In genomic region chr3:156816091-156816793, GRCh38 we compare ENCODE assay signal across 8 cellular contexts. TPM values are rescaled to one million over a fixed set of nuclear protein-coding genes. Genes with fewer than 3 reads are reported as not detected.
DNase-seq lines count a peak whose midpoint lies in the region; ATAC-seq and TF ChIP-seq lines count a peak whose summit lies in the region.

No MANE protein-coding gene starts in this region.

- peak overlapping the region; percentile 97 for H3K27ac ChIP-seq in mammary epithelial cell (ENCODE audit: insufficient read depth, low read depth, low read length)

- peaks cover 57% of the 10 kb centered on the region for H3K4me1 ChIP-seq in mammary epithelial cell (ENCODE audit: insufficient read depth, low read length)

- dilution Hi-C loops in mammary epithelial cell (cut with HindIII; ENCODE audit: low sequenced_read_pairs): loop anchor here (5.0 kb wide), 4 partner anchors 34 to 306 kb away; no protein-coding TSS in a partner anchor

- DNase-seq in NCI-H510A (lab: John Stamatoyannopoulos, UW) (peak; percentile 27), NCI-H510A treated with DMSO at 0.1 percent for 48 hours (lab: John Stamatoyannopoulos, UW) (no peak), T-helper 9 cell (peak; percentile 5), mammary epithelial cell (no peak), left colon (peak; percentile 41 to 55), mesenteric fat pad (ENCODE audit: low spot score) (no peak)
- peak; percentile 2 for DNase-seq in stimulated activated CD8-positive, alpha-beta memory T cell treated with anti-CD3 and anti-CD28 coated beads, Interleukin-15, amount 100 ng/mL, for 24 hours (ENCODE audit: low read depth)

- H3K36me3 ChIP-seq in mammary epithelial cell (ENCODE audit: insufficient read depth, low read length): no peaks in the 10 kb centered on the region

- no TSS peak for BruUV-seq in mammary epithelial cell (replicated peaks; lab: Mats Ljungman, UMichigan)

- H4K20me1 ChIP-seq in mammary epithelial cell (ENCODE audit: insufficient read depth, low read length): no peaks in the 10 kb centered on the region

- in situ Hi-C loops in mammary epithelial cell (cut with MboI; ENCODE audit: low sequenced_read_pairs in 2 of 2): loop anchor here in 1 of 2 donors (10.0 kb wide), 2 partner anchors 131 to 269 kb away; no protein-coding TSS in a partner anchor

- CTCF ChIA-PET in mammary epithelial cell (lab: Charles Lee; ENCODE audit: low non-redundant PET): no interaction called here

- H3K79me2 ChIP-seq in mammary epithelial cell (ENCODE audit: insufficient read depth, low read length): peaks cover 12% of the 10 kb centered on the region

- TF ChIP-seq CTCF in mammary epithelial cell (conservative IDR thresholded peaks at IDR 0.05 in 1 of 2, IDR thresholded peaks at IDR 0.05 in 1 of 2; ENCODE audit: extremely low read depth in 1 of 2, insufficient read depth in 1 of 2, low read depth in 1 of 2, low read length in 2 of 2): no peak

- H3K27me3 ChIP-seq in mammary epithelial cell (ENCODE audit: insufficient read depth, low read length): no peaks in the 10 kb centered on the region

- H3K9me3 ChIP-seq in mammary epithelial cell (replicated peaks; ENCODE audit: insufficient read depth, low read length): peaks cover 6% of the 10 kb centered on the region

- intact Hi-C loops in mammary epithelial cell (cut with micrococcal nuclease): loop anchor here (2.0 to 10.0 kb wide), 2 partner anchors 91 to 135 kb away; no protein-coding TSS in a partner anchor
- intact Hi-C loops in left colon (cut with DNase I, micrococcal nuclease): loop anchor here in 1 of 2 donors (5.0 kb wide), 1 partner anchor 139 kb away; no protein-coding TSS in a partner anchor

- ATAC-seq in HG03045 (IDR thresholded peaks at IDR 0.05; ENCODE audit: unreplicated experiment): peak; percentile 39
- ATAC-seq in left colon: peak; percentile 38

- H3K9ac ChIP-seq in mammary epithelial cell (ENCODE audit: insufficient read depth, low read length): peak overlapping the region; percentile 82

- H3K4me2 ChIP-seq in mammary epithelial cell (ENCODE audit: insufficient read depth, low read depth, low read length): peak overlapping the region; percentile 83

- peak overlapping the region; percentile 66 for H2AFZ ChIP-seq in mammary epithelial cell (ENCODE audit: low read depth, low read length)

- 54% methylated on average over 30 of the region's 74 CpGs for WGBS in mammary epithelial cell (ENCODE audit: low coverage, missing lambda C conversion rate)

- peak overlapping the region in 2 of 3 experiments; percentile 20 to 28 for H3K4me3 ChIP-seq in mammary epithelial cell (replicated peaks in 1 of 3; ENCODE audit: insufficient read depth in 1 of 3, low read depth in 2 of 3, low read length in 3 of 3)

RNA-seq across cellular contexts. Expression of gene LEKR1, which starts 9.9 kb away (rescaled TPM):
- total RNA-seq in mammary epithelial cell: under 1 TPM; 0.83 to 0.87 TPM
- polyA plus RNA-seq in mammary epithelial cell: 0.03 TPM
- not detected for polyA minus RNA-seq in mammary epithelial cell
- total RNA-seq in left colon: 1 to 10 TPM; 1.1 to 2.1 TPM
- 1.2 TPM for total RNA-seq in mesenteric fat pad

Comparison
In these comparisons a context has a peak if more than half of its experiments do, and no peak if none do; other contexts are left out.
1. DNase-seq: peak in NCI-H510A (single experiment), T-helper 9 cell (single experiment), left colon (2 of 2) and stimulated activated CD8-positive, alpha-beta memory T cell treated with anti-CD3 and anti-CD28 coated beads, Interleukin-15, amount 100 ng/mL, for 24 hours (single experiment); none in NCI-H510A treated with DMSO at 0.1 percent for 48 hours (single experiment), mammary epithelial cell (single experiment) and mesenteric fat pad (single experiment).